20 cellular contexts compared by ENCODE assay signal in genomic region chr17:49670641-49671040, GRCh38. TPM values are rescaled to one million over a fixed set of nuclear protein-coding genes. Genes with fewer than 3 reads are reported as not detected.
DNase-seq lines count a peak whose midpoint lies in the region; ATAC-seq and TF ChIP-seq lines count a peak whose summit lies in the region.
"Had no signal": no experiment of that assay in that cellular context is flagged by ENCODE, and none has a peak within 500 bp of the region (broad histone marks: within the 10 kb centered on the region; RNA-seq: fewer than 3 reads in every experiment).

No MANE protein-coding gene starts in this region.

- no peaks in the 10 kb centered on the region for H3K9me3 Mint-ChIP-seq in activated T-cell treated with anti-CD3 and anti-CD28 coated beads, Interleukin-2, amount 50 U/mL, for 24 hours
- H3K9me3 Mint-ChIP-seq in brain = peaks cover 0 to 12% (median 0%) of the 10 kb centered on the region in 5 experiments
- H3K9me3 Mint-ChIP-seq in naive thymus-derived CD8-positive, alpha-beta T cell = no peaks in the 10 kb centered on the region

- no peak for DNase-seq in activated T-cell treated with anti-CD3 and anti-CD28 coated beads, Interleukin-2, amount 50 U/mL, for 24 hours
- DNase-seq in activated T-cell treated with anti-CD3 and anti-CD28 coated beads, Interleukin-2, amount 50 U/mL, for 48 hours = no peak
- DNase-seq in naive thymus-derived CD8-positive, alpha-beta T cell = no peak
- DNase-seq in uterus (no peak), RWPE1 (ENCODE audit: low spot score) (no peak), HT-29 (ENCODE audit: low spot score) (no peak)
- DNase-seq: adrenal gland; head of caudate nucleus; left ventricle myocardium superior; MV-4-11; NCI-H187 treated with DMSO at 0.1 percent for 48 hours; NCI-H446; small intestine; stimulated activated CD4-positive, alpha-beta T cell treated with anti-CD3 and anti-CD28 coated beads, Interleukin-4, amount 100 ng/mL, for 24 hours had no signal

- peaks cover 4 to 6% of the 10 kb centered on the region in 2 donors for H3K4me1 ChIP-seq in uterus

- peaks cover 62% of the 10 kb centered on the region for H3K4me1 Mint-ChIP-seq in activated T-cell treated with anti-CD3 and anti-CD28 coated beads, Interleukin-2, amount 50 U/mL, for 24 hours (ENCODE audit: low read depth)
- H3K4me1 Mint-ChIP-seq in brain = peaks cover 48% of the 10 kb centered on the region
- H3K4me1 Mint-ChIP-seq in naive thymus-derived CD8-positive, alpha-beta T cell = peaks cover 32 to 76% (median 72%) of the 10 kb centered on the region in 4 donors

- no peaks in the 10 kb centered on the region for H3K36me3 ChIP-seq in uterus

- POLR2A ChIA-PET in naive thymus-derived CD8-positive, alpha-beta T cell (lab: Charles Lee) = interaction anchor here (0.7 to 1.3 kb wide), 2 partner anchors 16 to 45 kb away, joined by 3 read pairs; no protein-coding TSS in a partner anchor
- POLR2A ChIA-PET in RWPE1 (lab: Yijun Ruan, JAX; ENCODE audit: low non-redundant PET) = no interaction called here

- H3K27ac ChIP-seq in uterus (peak overlapping the region; percentile 37 to 71), RWPE1 (no peak overlapping the region)
- H3K27ac ChIP-seq: adrenal gland; BLaER1 treated with 17β-estradiol and CSF1 and Interleukin-3, amounts not matched to agents 10 nM and 100 nM; HL-60; parathyroid adenoma had no signal

- intact Hi-C loops in uterus (cut with DNase I; ENCODE audit: low total_unique reads) = no loop called here

- TF ChIP-seq CTCF in brain (conservative IDR thresholded peaks at IDR 0.05) = no peak
- TF ChIP-seq CTCF in uterus (IDR thresholded peaks at IDR 0.05) = no peak
- no peak for TF ChIP-seq CTCF in RWPE1 (conservative IDR thresholded peaks at IDR 0.05; ENCODE audit: low read depth)

- TF ChIP-seq POLR2A in uterus (IDR thresholded peaks at IDR 0.05) = no peak

- ATAC-seq in naive thymus-derived CD8-positive, alpha-beta T cell = no peak
- ATAC-seq in GM21825 (IDR thresholded peaks at IDR 0.05; ENCODE audit: unreplicated experiment) = no peak
- ATAC-seq: K562 had no signal

- H3K9me3 ChIP-seq in uterus = no peaks in the 10 kb centered on the region
- H3K9me3 ChIP-seq: adrenal gland had no signal

- CTCF ChIA-PET in RWPE1 (lab: Yijun Ruan, JAX) = interaction anchor here (0.6 kb wide), 1 partner anchor 227 kb away, joined by 3 read pairs; no protein-coding TSS in a partner anchor

- H3K4me3 ChIP-seq in uterus = no peak overlapping the region
- H3K4me3 ChIP-seq: adrenal gland; BLaER1 treated with 17β-estradiol and CSF1 and Interleukin-3, amounts not matched to agents 10 nM and 100 nM; K562 had no signal

- H3K27me3 Mint-ChIP-seq in activated T-cell treated with anti-CD3 and anti-CD28 coated beads, Interleukin-2, amount 50 U/mL, for 24 hours = no peaks in the 10 kb centered on the region
- no peaks in the 10 kb centered on the region for H3K27me3 Mint-ChIP-seq in brain
- H3K27me3 Mint-ChIP-seq in naive thymus-derived CD8-positive, alpha-beta T cell = no peaks in the 10 kb centered on the region

- H3K36me3 Mint-ChIP-seq in activated T-cell treated with anti-CD3 and anti-CD28 coated beads, Interleukin-2, amount 50 U/mL, for 24 hours (ENCODE audit: low read depth) = peaks cover 57% of the 10 kb centered on the region
- peaks cover 50% of the 10 kb centered on the region for H3K36me3 Mint-ChIP-seq in brain
- H3K36me3 Mint-ChIP-seq in naive thymus-derived CD8-positive, alpha-beta T cell = peaks cover 5 to 59% (median 7%) of the 10 kb centered on the region in 3 donors

- peak overlapping the region; percentile 47 for H3K27ac Mint-ChIP-seq in activated T-cell treated with anti-CD3 and anti-CD28 coated beads, Interleukin-2, amount 50 U/mL, for 24 hours
- peak overlapping the region in 4 of 5 experiments; percentile 16 to 82 (median 68) for H3K27ac Mint-ChIP-seq in brain
- H3K27ac Mint-ChIP-seq in naive thymus-derived CD8-positive, alpha-beta T cell = peak overlapping the region in 8 of 10 donors; percentile 18 to 81 (median 56)

- no peaks in the 10 kb centered on the region for H3K27me3 ChIP-seq in uterus
- H3K27me3 ChIP-seq: adrenal gland; BLaER1 treated with 17β-estradiol and CSF1 and Interleukin-3, amounts not matched to agents 10 nM and 100 nM had no signal

- no peak overlapping the region for H3K4me3 Mint-ChIP-seq in activated T-cell treated with anti-CD3 and anti-CD28 coated beads, Interleukin-2, amount 50 U/mL, for 24 hours
- no peak overlapping the region for H3K4me3 Mint-ChIP-seq in brain
- H3K4me3 Mint-ChIP-seq in naive thymus-derived CD8-positive, alpha-beta T cell = peak overlapping the region in 2 of 10 donors; percentile 7 to 49

RNA-seq across cellular contexts. Expression of gene SPOP, which starts 7.3 kb away (rescaled TPM):
- 52.7 TPM for polyA plus RNA-seq in brain (ENCODE audit: insufficient read depth, low read depth, low replicate concordance)
- total RNA-seq in naive thymus-derived CD8-positive, alpha-beta T cell = 10 to 100 TPM; 91.0 to 92.0 TPM
- 100 to 1,000 TPM in 2 of 3 donors, 10 to 100 TPM in 1; 75.9 to 126 (median 103) TPM for polyA plus RNA-seq in naive thymus-derived CD8-positive, alpha-beta T cell
- 100 to 1,000 TPM in 2 of 4 donors, 10 to 100 TPM in 2; 44.3 to 147 (median 99.0) TPM for total RNA-seq in uterus
- 37.4 and 60.5 TPM in 2 replicates for total RNA-seq in HT-29 (2014; rRNA removed; shearing (Covaris generic))

RNA-seq across cellular contexts. Expression of gene SLC35B1, which starts 37.1 kb away (rescaled TPM):
- polyA plus RNA-seq in brain (ENCODE audit: insufficient read depth, low read depth, low replicate concordance) = 66.0 TPM
- 10 to 100 TPM; 38.8 to 39.7 TPM for total RNA-seq in naive thymus-derived CD8-positive, alpha-beta T cell
- 10 to 100 TPM; 20.3 to 27.4 (median 21.8) TPM for polyA plus RNA-seq in naive thymus-derived CD8-positive, alpha-beta T cell
- 10 to 100 TPM; 23.6 to 49.1 (median 36.3) TPM for total RNA-seq in uterus
- total RNA-seq in HT-29 (2014; rRNA removed; shearing (Covaris generic)) = 64.0 and 73.7 TPM in 2 replicates
